Comparison of ENCODE assay signal across 15 cellular contexts in genomic region chr1:59592924-59593323, GRCh38.
"Had no signal": no experiment of that assay in that cellular context is flagged by ENCODE, and none has a peak within 500 bp of the region (broad histone marks: within the 10 kb centered on the region; RNA-seq: fewer than 3 reads in every experiment).

No MANE protein-coding gene starts in this region.

- DNase-seq: activated CD4-positive, alpha-beta T cell treated with anti-CD3 and anti-CD28 coated beads, Interleukin-2, amount 50 U/mL, for 1 hour; activated effector memory CD4-positive, alpha-beta T cell treated with Interleukin-2 at 50 U/mL for 16 hours; activated naive CD4-positive, alpha-beta T cell treated with anti-CD3 and anti-CD28 coated beads, Interleukin-2, amount 50 U/mL, for 16 hours; activated T-cell treated with anti-CD3 and anti-CD28 coated beads, Interleukin-2, amount 50 U/mL, for 1 hour; amniotic stem cell; caudate nucleus; right lobe of liver; stomach; testis; upper lobe of right lung had no signal

- ATAC-seq: esophagus mucosa, upper lobe of right lung had no signal

- H3K27ac ChIP-seq: stomach, testis, upper lobe of right lung had no signal

- H3K27ac Mint-ChIP-seq: T-helper 2 cell treated with Interferon-gamma antibody and Interleukin-4, amounts not matched to agents 5 μg/mL and 100 μg/mL, for 36 hours had no signal

- H3K27me3 ChIP-seq: right lobe of liver, stomach, testis, upper lobe of right lung had no signal

- H3K4me1 ChIP-seq: upper lobe of right lung had no signal

- H3K4me3 ChIP-seq: lung, right lobe of liver, stomach, testis, upper lobe of right lung had no signal

- H3K9me3 Mint-ChIP-seq: neural crest cell had no signal

- H3K4me3 Mint-ChIP-seq: mesothelial cell of epicardium; neural crest cell; T-helper 2 cell treated with Interferon-gamma antibody and Interleukin-4, amounts not matched to agents 5 μg/mL and 100 μg/mL, for 36 hours had no signal

- H3K9me3 ChIP-seq: right lobe of liver, stomach, testis, upper lobe of right lung had no signal

- H3K36me3 ChIP-seq: right lobe of liver, stomach, upper lobe of right lung had no signal
